Comparison of ENCODE assay signal across 15 cellular contexts in the genomic region with DNA sequence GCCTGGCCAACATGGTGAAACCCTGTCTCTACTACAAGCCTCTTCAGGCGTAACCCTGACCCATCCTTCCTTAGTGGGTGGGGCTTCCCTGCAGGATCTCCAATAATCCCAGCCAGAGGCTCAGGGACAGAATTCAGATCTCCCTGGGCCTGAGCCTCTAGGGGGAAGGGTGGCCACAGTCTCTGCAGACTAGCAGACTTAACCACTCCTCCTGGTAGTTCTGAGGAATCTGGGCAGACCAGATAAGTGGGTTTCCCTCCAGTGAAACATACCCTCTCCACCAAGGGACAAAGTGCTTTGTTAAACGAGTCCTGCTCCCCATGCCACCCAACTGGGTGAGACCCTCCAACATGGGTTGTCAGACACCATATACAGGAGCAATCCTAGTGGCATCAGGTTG. TPM values are rescaled to one million over a fixed set of nuclear protein-coding genes. Genes with fewer than 3 reads are reported as not detected.
DNase-seq lines count a peak whose midpoint lies in the region; ATAC-seq and TF ChIP-seq lines count a peak whose summit lies in the region.
"Had no signal": no experiment of that assay in that cellular context is flagged by ENCODE, and none has a peak within 500 bp of the region (broad histone marks: within the 10 kb centered on the region; RNA-seq: fewer than 3 reads in every experiment).

No MANE protein-coding gene starts in this region.

- H3K9ac ChIP-seq in PC-3 (ENCODE audit: low read length) (no peak overlapping the region), trophoblast cell (ENCODE audit: low read length) (no peak overlapping the region)
- H3K9ac ChIP-seq: BLaER1 had no signal

- no peak overlapping the region for H3K23ac ChIP-seq in trophoblast cell (ENCODE audit: low read length)

- H3K9me2 ChIP-seq in PC-3 (replicated peaks; ENCODE audit: low read length) = peaks cover 6% of the 10 kb centered on the region

- DNase-seq in Caco-2 (peak; percentile 42 to 48), PC-3 (peak; percentile 49), epithelial cell of esophagus (ENCODE audit: low read depth) (peak; percentile 43), trophoblast cell (peak; percentile 81 to 94), DMS153 (lab: John Stamatoyannopoulos, UW) (no peak)
- no peak for DNase-seq in activated CD4-positive, alpha-beta T cell treated with anti-CD3 and anti-CD28 coated beads, Interleukin-2, amount 10 ng/mL, durations not matched to agents 7 days and 5 days
- DNase-seq in activated naive CD8-positive, alpha-beta T cell treated with anti-CD3 and anti-CD28 coated beads, Interleukin-2, amount 50 U/mL, for 24 hours = no peak
- DNase-seq: 8988T; CD4-positive, alpha-beta memory T cell; DMS 273 treated with DMSO at 0.1 percent for 48 hours; H9; IMR-90 had no signal

- peak overlapping the region; percentile 57 for H2BK120ac ChIP-seq in trophoblast cell (ENCODE audit: insufficient read depth, low read length, poor library complexity)

- H2AK5ac ChIP-seq in trophoblast cell (ENCODE audit: low read length) = no peak overlapping the region

- no peaks in the 10 kb centered on the region for H3K27me3 ChIP-seq in Caco-2 (replicated peaks; ENCODE audit: control insufficient read depth, insufficient read depth, low read length)
- no peaks in the 10 kb centered on the region for H3K27me3 ChIP-seq in PC-3 (ENCODE audit: low read length)
- no peaks in the 10 kb centered on the region for H3K27me3 ChIP-seq in trophoblast cell (ENCODE audit: insufficient read depth, low read length)
- H3K27me3 ChIP-seq: BLaER1 had no signal

- no peaks in the 10 kb centered on the region for H3F3A ChIP-seq in PC-3 (ENCODE audit: low read length, unreplicated experiment)

- TF ChIP-seq CTCF in Caco-2 (IDR thresholded peaks at IDR 0.05; ENCODE audit: insufficient read depth in 1 of 2, low read depth in 1 of 2, low read length in 1 of 2, severe bottlenecking in 1 of 2, unreplicated experiment in 1 of 2) (no peak), PC-3 (conservative IDR thresholded peaks at IDR 0.05; ENCODE audit: low read depth, low read length) (no peak), epithelial cell of esophagus (IDR thresholded peaks at IDR 0.05; ENCODE audit: insufficient read depth, low read depth, low read length, missing control alignments) (no peak)

- BruUV-seq in Caco-2 (replicated peaks; lab: Mats Ljungman, UMichigan) = no TSS peak
- BruUV-seq in PC-3 (replicated peaks; lab: Mats Ljungman, UMichigan) = no TSS peak

- H3K9me3 ChIP-seq in Caco-2 (no peaks in the 10 kb centered on the region), PC-3 (ENCODE audit: low read length) (no peaks in the 10 kb centered on the region), trophoblast cell (ENCODE audit: insufficient read depth, low read depth, low read length) (no peaks in the 10 kb centered on the region)

- no peak overlapping the region for H3K4me2 ChIP-seq in PC-3 (ENCODE audit: low read length)
- no peak overlapping the region for H3K4me2 ChIP-seq in trophoblast cell (ENCODE audit: low read length)
- H3K4me2 ChIP-seq: BLaER1 had no signal

- H3K4me1 ChIP-seq in Caco-2 = peaks cover 12% of the 10 kb centered on the region
- H3K4me1 ChIP-seq in PC-3 (ENCODE audit: insufficient read depth, low read length) = peaks cover 7% of the 10 kb centered on the region
- peaks cover 8 to 10% of the 10 kb centered on the region in 2 experiments for H3K4me1 ChIP-seq in trophoblast cell (ENCODE audit: control insufficient read depth in 1 of 2, insufficient read depth in 2 of 2, low read length in 2 of 2)
- H3K4me1 ChIP-seq: BLaER1 had no signal

- no peak overlapping the region for H3K4me3 Mint-ChIP-seq in Caco-2 (ENCODE audit: unreplicated experiment)
- no peak overlapping the region for H3K4me3 Mint-ChIP-seq in activated CD4-positive, alpha-beta T cell treated with anti-CD3 and anti-CD28 coated beads, Interleukin-2, amount 10 ng/mL, durations not matched to agents 7 days and 5 days
- no peak overlapping the region for H3K4me3 Mint-ChIP-seq in activated naive CD8-positive, alpha-beta T cell treated with anti-CD3 and anti-CD28 coated beads, Interleukin-2, amount 50 U/mL, for 24 hours
- H3K4me3 Mint-ChIP-seq: CD14-positive monocyte; CD4-positive, alpha-beta memory T cell; H9 had no signal

- intact Hi-C loops in Caco-2 (cut with micrococcal nuclease; ENCODE audit: unreplicated experiment) (no loop called here), PC-3 (cut with micrococcal nuclease) (no loop called here)

- H3K36me3 Mint-ChIP-seq in Caco-2 (ENCODE audit: insufficient read depth, unreplicated experiment) = no peaks in the 10 kb centered on the region
- no peaks in the 10 kb centered on the region for H3K36me3 Mint-ChIP-seq in activated CD4-positive, alpha-beta T cell treated with anti-CD3 and anti-CD28 coated beads, Interleukin-2, amount 10 ng/mL, durations not matched to agents 7 days and 5 days (ENCODE audit: low read depth)
- no peaks in the 10 kb centered on the region for H3K36me3 Mint-ChIP-seq in activated naive CD8-positive, alpha-beta T cell treated with anti-CD3 and anti-CD28 coated beads, Interleukin-2, amount 50 U/mL, for 24 hours (ENCODE audit: low read depth)
- H3K36me3 Mint-ChIP-seq: CD14-positive monocyte had no signal

- peaks cover 10% of the 10 kb centered on the region for H3K4me1 Mint-ChIP-seq in Caco-2 (ENCODE audit: low read depth, unreplicated experiment)
- no peaks in the 10 kb centered on the region for H3K4me1 Mint-ChIP-seq in activated CD4-positive, alpha-beta T cell treated with anti-CD3 and anti-CD28 coated beads, Interleukin-2, amount 10 ng/mL, durations not matched to agents 7 days and 5 days
- no peaks in the 10 kb centered on the region for H3K4me1 Mint-ChIP-seq in activated naive CD8-positive, alpha-beta T cell treated with anti-CD3 and anti-CD28 coated beads, Interleukin-2, amount 50 U/mL, for 24 hours
- H3K4me1 Mint-ChIP-seq: CD14-positive monocyte; CD4-positive, alpha-beta memory T cell; H9 had no signal

- H3K79me1 ChIP-seq in trophoblast cell (ENCODE audit: low read length) = peaks cover 2% of the 10 kb centered on the region

- H3K9me3 Mint-ChIP-seq in Caco-2 (ENCODE audit: unreplicated experiment) = peaks cover 12% of the 10 kb centered on the region
- H3K9me3 Mint-ChIP-seq in activated CD4-positive, alpha-beta T cell treated with anti-CD3 and anti-CD28 coated beads, Interleukin-2, amount 10 ng/mL, durations not matched to agents 7 days and 5 days = peaks cover 2% of the 10 kb centered on the region
- H3K9me3 Mint-ChIP-seq in activated naive CD8-positive, alpha-beta T cell treated with anti-CD3 and anti-CD28 coated beads, Interleukin-2, amount 50 U/mL, for 24 hours = peaks cover 4% of the 10 kb centered on the region

- no peak overlapping the region for H3K27ac Mint-ChIP-seq in Caco-2 (ENCODE audit: unreplicated experiment)
- no peak overlapping the region for H3K27ac Mint-ChIP-seq in activated CD4-positive, alpha-beta T cell treated with anti-CD3 and anti-CD28 coated beads, Interleukin-2, amount 10 ng/mL, durations not matched to agents 7 days and 5 days
- H3K27ac Mint-ChIP-seq in activated naive CD8-positive, alpha-beta T cell treated with anti-CD3 and anti-CD28 coated beads, Interleukin-2, amount 50 U/mL, for 24 hours = no peak overlapping the region
- H3K27ac Mint-ChIP-seq: CD14-positive monocyte; CD4-positive, alpha-beta memory T cell had no signal

- H3K14ac ChIP-seq in trophoblast cell (ENCODE audit: low read length) = peak overlapping the region; percentile 48

- WGBS in trophoblast cell (ENCODE audit: extremely low coverage, insufficient coverage, insufficient read length) = no CpG with 5 or more reads among the region's 2 CpGs

- H4K12ac ChIP-seq in trophoblast cell (ENCODE audit: low read depth, low read length) = no peak overlapping the region

- H3K27ac ChIP-seq in PC-3 (ENCODE audit: low read length) (no peak overlapping the region), trophoblast cell (ENCODE audit: low read depth, low read length) (no peak overlapping the region)
- H3K27ac ChIP-seq: BLaER1 had no signal

- H2AFZ ChIP-seq in PC-3 (ENCODE audit: low read length) (no peak overlapping the region), trophoblast cell (ENCODE audit: insufficient read depth, low read length, poor library complexity) (no peak overlapping the region)

- H2BK5ac ChIP-seq in trophoblast cell (ENCODE audit: low read depth, low read length, poor library complexity) = no peak overlapping the region

- no peak overlapping the region for H3K4ac ChIP-seq in trophoblast cell (ENCODE audit: low read depth, low read length)

- POLR2A ChIA-PET in Caco-2 (lab: Charles Lee) = no interaction called here
- POLR2A ChIA-PET in PC-3 (lab: Charles Lee; ENCODE audit: unreplicated experiment) = no interaction called here
- POLR2A ChIA-PET in activated CD4-positive, alpha-beta T cell treated with anti-CD3 and anti-CD28 coated beads, Interleukin-2, amount 10 ng/mL, durations not matched to agents 7 days and 5 days (lab: Charles Lee) = no interaction called here

- H3K79me2 ChIP-seq in PC-3 (ENCODE audit: low read length) = no peaks in the 10 kb centered on the region
- H3K79me2 ChIP-seq in trophoblast cell (ENCODE audit: control insufficient read depth, insufficient read depth, low read length, poor library complexity) = no peaks in the 10 kb centered on the region

- H3K36me3 ChIP-seq in Caco-2 (ENCODE audit: control insufficient read depth, insufficient read depth, low read length) = no peaks in the 10 kb centered on the region
- H3K36me3 ChIP-seq in PC-3 (ENCODE audit: low read depth, low read length) = no peaks in the 10 kb centered on the region
- H3K36me3 ChIP-seq in trophoblast cell (ENCODE audit: control insufficient read depth in 1 of 2, insufficient read depth in 2 of 2, low read length in 2 of 2) = no peaks in the 10 kb centered on the region
- H3K36me3 ChIP-seq: BLaER1 had no signal

- peaks cover 8% of the 10 kb centered on the region for H3K27me3 Mint-ChIP-seq in Caco-2 (ENCODE audit: insufficient read depth, unreplicated experiment)
- H3K27me3 Mint-ChIP-seq in activated CD4-positive, alpha-beta T cell treated with anti-CD3 and anti-CD28 coated beads, Interleukin-2, amount 10 ng/mL, durations not matched to agents 7 days and 5 days = peaks cover 16% of the 10 kb centered on the region
- peaks cover 13% of the 10 kb centered on the region for H3K27me3 Mint-ChIP-seq in activated naive CD8-positive, alpha-beta T cell treated with anti-CD3 and anti-CD28 coated beads, Interleukin-2, amount 50 U/mL, for 24 hours

- peak overlapping the region; percentile 63 for H2BK12ac ChIP-seq in trophoblast cell (ENCODE audit: low read length)

- ATAC-seq in PC-3 = no peak
- no peak for ATAC-seq in activated naive CD8-positive, alpha-beta T cell treated with anti-CD3 and anti-CD28 coated beads, Interleukin-2, amount 50 U/mL, for 24 hours
- ATAC-seq: GM12878 had no signal

- CTCF ChIA-PET in Caco-2 (lab: Charles Lee) (no interaction called here), PC-3 (lab: Charles Lee) (no interaction called here)
- CTCF ChIA-PET in activated CD4-positive, alpha-beta T cell treated with anti-CD3 and anti-CD28 coated beads, Interleukin-2, amount 10 ng/mL, durations not matched to agents 7 days and 5 days (lab: Charles Lee) = no interaction called here

- H3K4me3 ChIP-seq in Caco-2 (ENCODE audit: low read depth, low read length) (no peak overlapping the region), PC-3 (ENCODE audit: low read length) (no peak overlapping the region), epithelial cell of esophagus (ENCODE audit: low read length) (no peak overlapping the region), trophoblast cell (ENCODE audit: low read depth, low read length) (no peak overlapping the region)
- H3K4me3 ChIP-seq: BLaER1, GM12878 had no signal

- H4K20me1 ChIP-seq in PC-3 (ENCODE audit: low read length) = no peaks in the 10 kb centered on the region
- H4K20me1 ChIP-seq: BLaER1 had no signal

- H3K18ac ChIP-seq in trophoblast cell (ENCODE audit: low read length) = no peak overlapping the region

- peak overlapping the region; percentile 68 for H4K91ac ChIP-seq in trophoblast cell (ENCODE audit: low read depth, low read length)

- peak overlapping the region; percentile 48 for H4K8ac ChIP-seq in trophoblast cell (ENCODE audit: low read depth, low read length)

RNA-seq across cellular contexts. Expression of gene TRIM9, which starts 36.6 kb away (rescaled TPM):
- total RNA-seq in Caco-2 (2022) = 2.7 and 3.0 TPM in 2 replicates
- total RNA-seq in PC-3 (2014; rRNA removed) = 2.5 and 2.6 TPM in 2 replicates
- polyA plus RNA-seq in trophoblast cell (2013) = 0.78 and 0.79 TPM in 2 replicates
- under 1 TPM; 0.30 to 0.44 TPM for total RNA-seq in activated CD4-positive, alpha-beta T cell treated with anti-CD3 and anti-CD28 coated beads, Interleukin-2, amount 10 ng/mL, durations not matched to agents 7 days and 5 days
- polyA plus RNA-seq: CD14-positive monocyte had no signal

Comparison
In these comparisons a context has a peak if more than half of its experiments do, and no peak if none do; other contexts are left out.
1. DNase-seq: peak in Caco-2 (2 of 2), PC-3 (single experiment), epithelial cell of esophagus (single experiment) and trophoblast cell (2 of 2); none in activated CD4-positive, alpha-beta T cell treated with anti-CD3 and anti-CD28 coated beads, Interleukin-2, amount 10 ng/mL, durations not matched to agents 7 days and 5 days (single experiment), DMS153 (single experiment) and activated naive CD8-positive, alpha-beta T cell treated with anti-CD3 and anti-CD28 coated beads, Interleukin-2, amount 50 U/mL, for 24 hours (single experiment).